17 cellular contexts compared by ENCODE assay signal in the genomic region with DNA sequence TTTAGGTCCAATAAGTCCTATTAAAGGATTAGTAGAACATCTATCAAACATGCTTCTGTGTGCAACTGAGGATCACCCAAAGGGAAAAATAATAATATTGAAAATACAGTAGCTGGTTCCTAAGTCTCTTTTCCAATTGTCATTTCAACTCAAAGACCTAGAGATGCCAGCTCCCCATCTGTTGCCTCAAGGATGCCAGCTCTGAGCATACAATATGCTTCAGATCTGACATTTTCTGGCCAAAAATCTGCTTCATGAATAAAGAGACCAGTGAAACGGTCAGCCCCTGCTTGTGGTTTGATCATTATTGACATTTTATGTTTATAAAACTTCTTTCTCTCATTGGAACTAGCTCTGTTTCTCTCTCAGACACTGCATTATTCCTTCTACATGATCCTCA.
DNase-seq lines count a peak whose midpoint lies in the region; ATAC-seq and TF ChIP-seq lines count a peak whose summit lies in the region.
"Had no signal": no experiment of that assay in that cellular context is flagged by ENCODE, and none has a peak within 500 bp of the region (broad histone marks: within the 10 kb centered on the region; RNA-seq: fewer than 3 reads in every experiment).

No MANE protein-coding gene starts in this region.

- CTCF ChIA-PET in Caco-2 (lab: Charles Lee): interaction anchor here (1.2 kb wide), 1 partner anchor 102 kb away, joined by 3 read pairs; the partner anchor contains the start of gene SUSD4

- H3K4me1 ChIP-seq in Caco-2: peaks cover 35% of the 10 kb centered on the region
- H3K4me1 ChIP-seq: BLaER1, HAP-1 had no signal

- TF ChIP-seq CTCF in Caco-2 (IDR thresholded peaks at IDR 0.05; ENCODE audit: insufficient read depth in 1 of 2, low read depth in 1 of 2, low read length in 1 of 2, severe bottlenecking in 1 of 2, unreplicated experiment in 1 of 2): no peak

- intact Hi-C loops in Caco-2 (cut with micrococcal nuclease; ENCODE audit: unreplicated experiment): no loop called here

- H3K4me3 Mint-ChIP-seq in Caco-2 (ENCODE audit: unreplicated experiment): no peak overlapping the region
- H3K4me3 Mint-ChIP-seq: B cell; CD4-positive, CD25-positive, alpha-beta regulatory T cell; CD8-positive, alpha-beta T cell; GM23338 had no signal

- DNase-seq in Caco-2: no peak
- DNase-seq in NCI-H1694 treated with DMSO at 0.1 percent for 48 hours (lab: John Stamatoyannopoulos, UW): peak; percentile 27
- DNase-seq in cerebellar cortex (ENCODE audit: low spot score): peak; percentile 94
- peak; percentile 2 for DNase-seq in pons (ENCODE audit: low spot score)
- DNase-seq in HCEC 1CT: no peak
- no peak for DNase-seq in stimulated activated naive CD8-positive, alpha-beta T cell treated with anti-CD3 and anti-CD28 coated beads, Interleukin-15, Interleukin-2, amounts not matched to agents 100 U/mL and 50 U/mL, for 24 hours
- DNase-seq: CD4-positive, CD25-positive, alpha-beta regulatory T cell; CD8-positive, alpha-beta T cell; DMS 273 treated with DMSO at 0.1 percent for 48 hours; DMS79; EL; GF-D8 had no signal

- no peaks in the 10 kb centered on the region for H3K27me3 ChIP-seq in Caco-2 (replicated peaks; ENCODE audit: control insufficient read depth, insufficient read depth, low read length)
- H3K27me3 ChIP-seq: BLaER1 had no signal

- no peaks in the 10 kb centered on the region for H3K36me3 Mint-ChIP-seq in Caco-2 (ENCODE audit: insufficient read depth, unreplicated experiment)
- H3K36me3 Mint-ChIP-seq: CD4-positive, CD25-positive, alpha-beta regulatory T cell; CD8-positive, alpha-beta T cell had no signal

- BruUV-seq in Caco-2 (replicated peaks; lab: Mats Ljungman, UMichigan): no TSS peak

- POLR2A ChIA-PET in Caco-2 (lab: Charles Lee): no interaction called here

- H3K9me3 ChIP-seq in Caco-2: no peaks in the 10 kb centered on the region
- H3K9me3 ChIP-seq: BLaER1, HAP-1 had no signal

- peaks cover 16% of the 10 kb centered on the region for H3K9me3 Mint-ChIP-seq in Caco-2 (ENCODE audit: unreplicated experiment)
- H3K9me3 Mint-ChIP-seq: CD8-positive, alpha-beta T cell; GM23338 had no signal

- peaks cover 32% of the 10 kb centered on the region for H3K4me1 Mint-ChIP-seq in Caco-2 (ENCODE audit: low read depth, unreplicated experiment)
- H3K4me1 Mint-ChIP-seq: B cell had no signal

- no peaks in the 10 kb centered on the region for H3K36me3 ChIP-seq in Caco-2 (ENCODE audit: control insufficient read depth, insufficient read depth, low read length)
- H3K36me3 ChIP-seq: BLaER1, HAP-1 had no signal

- ATAC-seq in HG03378 (IDR thresholded peaks at IDR 0.05; ENCODE audit: unreplicated experiment): no peak
- no peak for ATAC-seq in stimulated activated naive CD8-positive, alpha-beta T cell treated with anti-CD3 and anti-CD28 coated beads, Interleukin-15, Interleukin-2, amounts not matched to agents 100 U/mL and 50 U/mL, for 24 hours
- ATAC-seq: CD8-positive, alpha-beta T cell; GM23338 had no signal

- no peak overlapping the region for H3K4me3 ChIP-seq in Caco-2 (ENCODE audit: low read depth, low read length)
- H3K4me3 ChIP-seq: BLaER1, GM23338, HAP-1 had no signal

- no peaks in the 10 kb centered on the region for H3K27me3 Mint-ChIP-seq in Caco-2 (ENCODE audit: insufficient read depth, unreplicated experiment)
- H3K27me3 Mint-ChIP-seq: CD4-positive, CD25-positive, alpha-beta regulatory T cell had no signal

- H3K27ac Mint-ChIP-seq in Caco-2 (ENCODE audit: unreplicated experiment): peak overlapping the region; percentile 78
- H3K27ac Mint-ChIP-seq: B cell; CD4-positive, CD25-positive, alpha-beta regulatory T cell; CD8-positive, alpha-beta T cell; GM23338 had no signal

Comparison
In these comparisons a context has a peak if more than half of its experiments do, and no peak if none do; other contexts are left out.
1. DNase-seq: peak in NCI-H1694 treated with DMSO at 0.1 percent for 48 hours (single experiment), cerebellar cortex (single experiment) and pons (single experiment); none in Caco-2 (0 of 2), HCEC 1CT (single experiment) and stimulated activated naive CD8-positive, alpha-beta T cell treated with anti-CD3 and anti-CD28 coated beads, Interleukin-15, Interleukin-2, amounts not matched to agents 100 U/mL and 50 U/mL, for 24 hours (single experiment).